ENCODE assay signal across 10 cellular contexts in the genomic region with DNA sequence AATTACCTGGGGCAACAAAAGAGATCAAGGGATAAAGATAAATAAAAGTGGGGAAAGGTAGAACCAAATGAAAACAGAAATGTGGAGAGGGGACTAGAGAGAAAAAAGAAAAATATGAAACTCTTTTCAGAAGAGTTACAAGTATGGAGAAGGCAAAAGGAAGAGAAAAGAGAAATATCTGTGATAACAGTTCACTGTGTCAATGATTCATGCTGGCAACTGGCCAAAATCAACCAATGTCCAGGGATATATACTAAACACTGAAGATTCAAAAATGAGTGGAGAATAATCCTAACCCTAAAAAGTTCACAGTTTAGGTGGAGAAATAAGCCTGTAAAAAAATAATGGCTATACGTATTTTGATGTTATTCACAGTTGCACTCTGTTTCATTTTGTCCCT.
DNase-seq lines count a peak whose midpoint lies in the region; ATAC-seq and TF ChIP-seq lines count a peak whose summit lies in the region.
"Had no signal": no experiment of that assay in that cellular context is flagged by ENCODE, and none has a peak within 500 bp of the region (broad histone marks: within the 10 kb centered on the region; RNA-seq: fewer than 3 reads in every experiment).

No MANE protein-coding gene starts in this region.

- no peak overlapping the region for H3K4me3 Mint-ChIP-seq in GM23338

- POLR2A ChIA-PET in RWPE1 (lab: Yijun Ruan, JAX; ENCODE audit: low non-redundant PET) = no interaction called here

- no peaks in the 10 kb centered on the region for H3K36me3 ChIP-seq in GM23338 (ENCODE audit: insufficient read depth)

- peaks cover 5% of the 10 kb centered on the region; the same call in 1 of the 3 replicates for H3K36me3 Mint-ChIP-seq in GM23338 (ENCODE audit: low read depth)

- H3K27ac Mint-ChIP-seq in GM23338 = no peak overlapping the region

- H4K20me1 ChIP-seq in GM23338 (replicated peaks; ENCODE audit: insufficient read depth) = no peaks in the 10 kb centered on the region

- H3K9me2 ChIP-seq in GM23338 (ENCODE audit: insufficient read depth) = peaks cover 3% of the 10 kb centered on the region

- H3K4me1 Mint-ChIP-seq in GM23338 = peaks cover 44% of the 10 kb centered on the region

- H2AFZ ChIP-seq in GM23338 = no peak overlapping the region

- TF ChIP-seq CTCF in GM23338 (conservative IDR thresholded peaks at IDR 0.05; ENCODE audit: low read depth in 2 of 2) = no peak
- TF ChIP-seq CTCF in cardiac fibroblast (IDR thresholded peaks at IDR 0.05; ENCODE audit: low read depth, low read length) = no peak
- no peak for TF ChIP-seq CTCF in RWPE1 (conservative IDR thresholded peaks at IDR 0.05; ENCODE audit: low read depth)

- peaks cover 50% of the 10 kb centered on the region for H3K4me1 ChIP-seq in GM23338 (ENCODE audit: insufficient read depth)

- H3K4me2 ChIP-seq in GM23338 = peak overlapping the region; percentile 29

- peaks cover 63% of the 10 kb centered on the region for H3K27me3 Mint-ChIP-seq in GM23338 (ENCODE audit: insufficient read depth, low read depth, poor library complexity)

- H3F3A ChIP-seq in GM23338 (replicated peaks; ENCODE audit: low read depth) = no peaks in the 10 kb centered on the region

- CTCF ChIA-PET in RWPE1 (lab: Yijun Ruan, JAX) = no interaction called here

- H3K4me3 ChIP-seq in GM23338 (no peak overlapping the region), cardiac fibroblast (replicated peaks in 1 of 2; ENCODE audit: low read depth in 2 of 2, low read length in 2 of 2) (no peak overlapping the region)

- H3K27ac ChIP-seq in GM23338 (ENCODE audit: low read depth) (no peak overlapping the region), RWPE1 (no peak overlapping the region)

- peaks cover 55% of the 10 kb centered on the region for H3K27me3 ChIP-seq in GM23338 (ENCODE audit: insufficient read depth)

- ATAC-seq in GM23338 = no peak

- H3K79me2 ChIP-seq in GM23338 (replicated peaks; ENCODE audit: insufficient read depth) = no peaks in the 10 kb centered on the region

- H3K9me3 Mint-ChIP-seq in GM23338 = peaks cover 13% of the 10 kb centered on the region; the same call in 2 of the 3 replicates

- DNase-seq in GM23338 (ENCODE audit: low spot score) (no peak), NCI-H226 (peak; percentile 50), cardiac fibroblast (ENCODE audit: low read depth in 2 of 2) (peak; percentile 32 to 65), myocyte (ENCODE audit: low read depth) (peak; percentile 25), NCI-H2081 (lab: John Stamatoyannopoulos, UW) (no peak), RWPE1 (ENCODE audit: low spot score) (no peak), medulla oblongata (ENCODE audit: extremely low spot score) (no peak)
- DNase-seq: NCI-H1092; nucleus accumbens; stimulated activated naive CD4-positive, alpha-beta T cell treated with Interleukin-2 at 50 U/mL for 16 hours had no signal

TF ChIP-seq in GM23338, 12 proteins besides CTCF, POLR2A, EP300 and RAD21:
- TF ChIP-seq NANOG (IDR thresholded peaks at IDR 0.05; ENCODE audit: borderline replicate concordance) (no peak), POLR2AphosphoS5 (IDR thresholded peaks at IDR 0.05; ENCODE audit: low read depth) (no peak), CREB1 (CRISPR knock-in tag; IDR thresholded peaks at IDR 0.05; ENCODE audit: low read depth) (no peak)
- TF ChIP-seq, protein P1, sequence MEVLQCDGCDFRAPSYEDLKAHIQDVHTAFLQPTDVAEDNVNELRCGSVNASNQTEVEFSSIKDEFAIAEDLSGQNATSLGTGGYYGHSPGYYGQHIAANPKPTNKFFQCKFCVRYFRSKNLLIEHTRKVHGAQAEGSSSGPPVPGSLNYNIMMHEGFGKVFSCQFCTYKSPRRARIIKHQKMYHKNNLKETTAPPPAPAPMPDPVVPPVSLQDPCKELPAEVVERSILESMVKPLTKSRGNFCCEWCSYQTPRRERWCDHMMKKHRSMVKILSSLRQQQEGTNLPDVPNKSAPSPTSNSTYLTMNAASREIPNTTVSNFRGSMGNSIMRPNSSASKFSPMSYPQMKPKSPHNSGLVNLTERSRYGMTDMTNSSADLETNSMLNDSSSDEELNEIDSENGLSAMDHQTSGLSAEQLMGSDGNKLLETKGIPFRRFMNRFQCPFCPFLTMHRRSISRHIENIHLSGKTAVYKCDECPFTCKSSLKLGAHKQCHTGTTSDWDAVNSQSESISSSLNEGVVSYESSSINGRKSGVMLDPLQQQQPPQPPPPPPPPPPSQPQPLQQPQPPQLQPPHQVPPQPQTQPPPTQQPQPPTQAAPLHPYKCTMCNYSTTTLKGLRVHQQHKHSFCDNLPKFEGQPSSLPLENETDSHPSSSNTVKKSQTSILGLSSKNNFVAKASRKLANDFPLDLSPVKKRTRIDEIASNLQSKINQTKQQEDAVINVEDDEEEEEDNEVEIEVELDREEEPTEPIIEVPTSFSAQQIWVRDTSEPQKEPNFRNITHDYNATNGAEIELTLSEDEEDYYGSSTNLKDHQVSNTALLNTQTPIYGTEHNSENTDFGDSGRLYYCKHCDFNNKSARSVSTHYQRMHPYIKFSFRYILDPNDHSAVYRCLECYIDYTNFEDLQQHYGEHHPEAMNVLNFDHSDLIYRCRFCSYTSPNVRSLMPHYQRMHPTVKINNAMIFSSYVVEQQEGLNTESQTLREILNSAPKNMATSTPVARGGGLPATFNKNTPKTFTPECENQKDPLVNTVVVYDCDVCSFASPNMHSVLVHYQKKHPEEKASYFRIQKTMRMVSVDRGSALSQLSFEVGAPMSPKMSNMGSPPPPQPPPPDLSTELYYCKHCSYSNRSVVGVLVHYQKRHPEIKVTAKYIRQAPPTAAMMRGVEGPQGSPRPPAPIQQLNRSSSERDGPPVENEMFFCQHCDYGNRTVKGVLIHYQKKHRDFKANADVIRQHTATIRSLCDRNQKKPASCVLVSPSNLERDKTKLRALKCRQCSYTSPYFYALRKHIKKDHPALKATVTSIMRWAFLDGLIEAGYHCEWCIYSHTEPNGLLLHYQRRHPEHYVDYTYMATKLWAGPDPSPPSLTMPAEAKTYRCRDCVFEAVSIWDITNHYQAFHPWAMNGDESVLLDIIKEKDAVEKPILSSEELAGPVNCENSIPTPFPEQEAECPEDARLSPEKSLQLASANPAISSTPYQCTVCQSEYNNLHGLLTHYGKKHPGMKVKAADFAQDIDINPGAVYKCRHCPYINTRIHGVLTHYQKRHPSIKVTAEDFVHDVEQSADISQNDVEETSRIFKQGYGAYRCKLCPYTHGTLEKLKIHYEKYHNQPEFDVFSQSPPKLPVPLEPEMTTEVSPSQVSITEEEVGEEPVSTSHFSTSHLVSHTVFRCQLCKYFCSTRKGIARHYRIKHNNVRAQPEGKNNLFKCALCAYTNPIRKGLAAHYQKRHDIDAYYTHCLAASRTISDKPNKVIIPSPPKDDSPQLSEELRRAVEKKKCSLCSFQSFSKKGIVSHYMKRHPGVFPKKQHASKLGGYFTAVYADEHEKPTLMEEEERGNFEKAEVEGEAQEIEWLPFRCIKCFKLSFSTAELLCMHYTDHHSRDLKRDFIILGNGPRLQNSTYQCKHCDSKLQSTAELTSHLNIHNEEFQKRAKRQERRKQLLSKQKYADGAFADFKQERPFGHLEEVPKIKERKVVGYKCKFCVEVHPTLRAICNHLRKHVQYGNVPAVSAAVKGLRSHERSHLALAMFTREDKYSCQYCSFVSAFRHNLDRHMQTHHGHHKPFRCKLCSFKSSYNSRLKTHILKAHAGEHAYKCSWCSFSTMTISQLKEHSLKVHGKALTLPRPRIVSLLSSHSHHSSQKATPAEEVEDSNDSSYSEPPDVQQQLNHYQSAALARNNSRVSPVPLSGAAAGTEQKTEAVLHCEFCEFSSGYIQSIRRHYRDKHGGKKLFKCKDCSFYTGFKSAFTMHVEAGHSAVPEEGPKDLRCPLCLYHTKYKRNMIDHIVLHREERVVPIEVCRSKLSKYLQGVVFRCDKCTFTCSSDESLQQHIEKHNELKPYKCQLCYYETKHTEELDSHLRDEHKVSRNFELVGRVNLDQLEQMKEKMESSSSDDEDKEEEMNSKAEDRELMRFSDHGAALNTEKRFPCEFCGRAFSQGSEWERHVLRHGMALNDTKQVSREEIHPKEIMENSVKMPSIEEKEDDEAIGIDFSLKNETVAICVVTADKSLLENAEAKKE (CRISPR knock-in tag; IDR thresholded peaks at IDR 0.05) = no peak

Comparison
In these comparisons a context has a peak if more than half of its experiments do, and no peak if none do; other contexts are left out.
1. DNase-seq: peak in NCI-H226 (single experiment), cardiac fibroblast (2 of 2) and myocyte (single experiment); none in GM23338 (single experiment), NCI-H2081 (0 of 2), RWPE1 (single experiment) and medulla oblongata (single experiment).